In the genomic region with DNA sequence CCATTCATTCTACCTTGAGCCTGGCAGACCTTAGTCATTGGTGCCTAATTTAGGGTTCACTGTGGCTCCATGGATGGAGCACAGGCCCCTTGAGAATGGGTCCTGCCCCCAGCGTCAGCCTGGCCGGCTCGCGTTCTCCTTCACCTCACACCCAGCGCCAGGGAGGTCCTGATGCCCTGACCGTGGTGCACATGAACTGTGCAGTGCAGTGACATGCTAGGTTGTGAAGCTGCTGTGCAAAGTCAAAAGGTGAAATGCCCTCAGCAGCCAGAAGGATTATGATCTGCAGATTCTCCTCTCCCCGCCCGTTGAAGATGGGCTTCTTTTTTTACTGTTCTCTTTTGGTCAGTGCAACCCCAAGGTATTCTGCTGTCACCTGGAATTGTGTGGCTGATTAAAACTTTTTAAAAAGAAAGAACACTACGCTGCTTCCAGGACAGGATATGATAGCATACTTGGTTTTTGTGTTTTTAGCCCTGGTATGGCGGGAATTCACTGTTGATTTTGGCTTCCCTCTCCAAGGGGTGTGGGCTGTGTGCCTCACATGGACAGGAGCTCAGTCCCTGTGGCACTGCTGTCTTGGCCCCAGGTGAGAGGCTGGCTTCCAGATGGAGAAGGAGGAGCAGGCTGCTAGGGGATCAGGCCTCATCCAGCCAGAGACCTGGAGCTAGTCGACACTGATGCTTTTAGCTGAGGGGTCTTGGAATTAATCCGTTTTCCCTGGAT, we compare ENCODE assay signal across 13 cellular contexts. TPM values are rescaled to one million over a fixed set of nuclear protein-coding genes. Genes with fewer than 3 reads are reported as not detected.
A peak's percentile ranks its signal among the peaks of the same experiment; 100 is the strongest.
DNase-seq lines count a peak whose midpoint lies in the region; ATAC-seq and TF ChIP-seq lines count a peak whose summit lies in the region.
"Had no signal": no experiment of that assay in that cellular context is flagged by ENCODE, and none has a peak within 500 bp of the region (broad histone marks: within the 10 kb centered on the region; RNA-seq: fewer than 3 reads in every experiment).

No MANE protein-coding gene starts in this region.

- peak overlapping the region in 1 of 2 donors; percentile 23 for H3K27ac Mint-ChIP-seq in activated naive CD4-positive, alpha-beta T cell treated with anti-CD3 and anti-CD28 coated beads, Interleukin-2, amount 50 U/mL, for 72 hours

- H3K9ac ChIP-seq in fibroblast of lung (ENCODE audit: insufficient read depth, low read length) (no peak overlapping the region), stomach smooth muscle (ENCODE audit: low read length in 2 of 2) (no peak overlapping the region)

- H3K4me2 ChIP-seq in fibroblast of lung (ENCODE audit: extremely low read depth, insufficient read depth, low read length), result no peak overlapping the region

- H3K36me3 ChIP-seq in fibroblast of lung (ENCODE audit: control insufficient read depth, insufficient read depth, low read length) (peaks cover 5% of the 10 kb centered on the region), stomach smooth muscle (ENCODE audit: control insufficient read depth in 2 of 2, insufficient read depth in 2 of 2, low read length in 2 of 2) (peaks cover 9 to 16% of the 10 kb centered on the region in 2 donors)

- peaks cover 20% of the 10 kb centered on the region for H3K4me1 ChIP-seq in fibroblast of lung (ENCODE audit: control insufficient read depth, extremely low read depth, insufficient read depth, low read length)
- H3K4me1 ChIP-seq in stomach smooth muscle (ENCODE audit: control insufficient read depth, insufficient read depth, low read length), result peaks cover 10% of the 10 kb centered on the region

- peaks cover 4% of the 10 kb centered on the region for H3K79me2 ChIP-seq in fibroblast of lung (ENCODE audit: control insufficient read depth, insufficient read depth, low read length)

- peak; percentile 18; the same call in 2 of the 3 replicates for ATAC-seq in SK-N-SH treated with all-trans-retinoic acid at 6 μM for 48 hours
- no peak for ATAC-seq in GM19324 (IDR thresholded peaks at IDR 0.05; ENCODE audit: low FRiP score, unreplicated experiment)
- ATAC-seq in activated naive CD4-positive, alpha-beta T cell treated with anti-CD3 and anti-CD28 coated beads, Interleukin-2, amount 50 U/mL, for 72 hours, result no peak
- ATAC-seq: naive thymus-derived CD4-positive, alpha-beta T cell had no signal

- H3K9me3 ChIP-seq in fibroblast of lung (ENCODE audit: control insufficient read depth, insufficient read depth, low read depth, low read length) (no peaks in the 10 kb centered on the region), stomach smooth muscle (ENCODE audit: control insufficient read depth in 2 of 2, low read length in 2 of 2) (no peaks in the 10 kb centered on the region)

- no peak overlapping the region for H2AFZ ChIP-seq in fibroblast of lung (ENCODE audit: low read length)

- H3K4me3 ChIP-seq in fibroblast of lung (replicated peaks in 1 of 4; ENCODE audit: control extremely low read depth in 1 of 4, insufficient read depth in 1 of 4, low read depth in 3 of 4, low read length in 4 of 4) (no peak overlapping the region), stomach smooth muscle (ENCODE audit: low read length in 2 of 2) (no peak overlapping the region)

- peaks cover 7% of the 10 kb centered on the region in 2 donors for H3K36me3 Mint-ChIP-seq in activated naive CD4-positive, alpha-beta T cell treated with anti-CD3 and anti-CD28 coated beads, Interleukin-2, amount 50 U/mL, for 72 hours

- no peak overlapping the region for H3K27ac ChIP-seq in fibroblast of lung (ENCODE audit: insufficient read depth, low read length)
- H3K27ac ChIP-seq in stomach smooth muscle (ENCODE audit: low read length), result peak overlapping the region; percentile 24

- DNase-seq in Daoy (ENCODE audit: low read depth), result peak; percentile 73
- peak; percentile 8 to 78 for DNase-seq in fibroblast of lung (ENCODE audit: low read depth in 2 of 2)
- DNase-seq in NK-92 (lab: John Stamatoyannopoulos, UW; ENCODE audit: unreplicated experiment), result no peak
- no peak for DNase-seq in NCI-H187 treated with DMSO at 0.1 percent for 48 hours (lab: John Stamatoyannopoulos, UW)
- DNase-seq in activated naive CD4-positive, alpha-beta T cell treated with anti-CD3 and anti-CD28 coated beads, Interleukin-2, amount 50 U/mL, for 72 hours (ENCODE audit: low spot score in 2 of 2), result no peak
- DNase-seq: activated CD4-positive, CD25-positive, alpha-beta regulatory T cell treated with anti-CD3 and anti-CD28 coated beads, Interleukin-2, amount 50 U/mL, for 72 hours; Karpas-422; naive thymus-derived CD4-positive, alpha-beta T cell; SHP77 treated with DMSO at 0.1 percent for 48 hours; stimulated activated CD4-positive, alpha-beta T cell treated with anti-CD3 and anti-CD28 coated beads, Interleukin-15, amount 100 ng/mL, for 24 hours had no signal

- no peaks in the 10 kb centered on the region for H4K20me1 ChIP-seq in fibroblast of lung (ENCODE audit: control insufficient read depth, extremely low read depth, insufficient read depth, low read length)

- H3K27me3 ChIP-seq in fibroblast of lung (ENCODE audit: control insufficient read depth, insufficient read depth, low read length), result no peaks in the 10 kb centered on the region
- no peaks in the 10 kb centered on the region for H3K27me3 ChIP-seq in stomach smooth muscle (ENCODE audit: control insufficient read depth in 1 of 2, insufficient read depth in 2 of 2, low read length in 2 of 2)

- no peak for TF ChIP-seq CTCF in fibroblast of lung (conservative IDR thresholded peaks at IDR 0.05 in 1 of 2, IDR thresholded peaks at IDR 0.05 in 1 of 2; ENCODE audit: low read depth in 1 of 2, low read length in 2 of 2)

- no peaks in the 10 kb centered on the region for H3K9me3 Mint-ChIP-seq in activated naive CD4-positive, alpha-beta T cell treated with anti-CD3 and anti-CD28 coated beads, Interleukin-2, amount 50 U/mL, for 72 hours
- H3K9me3 Mint-ChIP-seq: naive thymus-derived CD4-positive, alpha-beta T cell had no signal

TF ChIP-seq in SK-N-SH treated with all-trans-retinoic acid at 6 μM for 48 hours, 23 proteins besides CTCF, POLR2A, EP300 and RAD21:
- no peak for TF ChIP-seq ZFP30 (CRISPR knock-in tag; IDR thresholded peaks at IDR 0.05)
- TF ChIP-seq, protein P1, sequence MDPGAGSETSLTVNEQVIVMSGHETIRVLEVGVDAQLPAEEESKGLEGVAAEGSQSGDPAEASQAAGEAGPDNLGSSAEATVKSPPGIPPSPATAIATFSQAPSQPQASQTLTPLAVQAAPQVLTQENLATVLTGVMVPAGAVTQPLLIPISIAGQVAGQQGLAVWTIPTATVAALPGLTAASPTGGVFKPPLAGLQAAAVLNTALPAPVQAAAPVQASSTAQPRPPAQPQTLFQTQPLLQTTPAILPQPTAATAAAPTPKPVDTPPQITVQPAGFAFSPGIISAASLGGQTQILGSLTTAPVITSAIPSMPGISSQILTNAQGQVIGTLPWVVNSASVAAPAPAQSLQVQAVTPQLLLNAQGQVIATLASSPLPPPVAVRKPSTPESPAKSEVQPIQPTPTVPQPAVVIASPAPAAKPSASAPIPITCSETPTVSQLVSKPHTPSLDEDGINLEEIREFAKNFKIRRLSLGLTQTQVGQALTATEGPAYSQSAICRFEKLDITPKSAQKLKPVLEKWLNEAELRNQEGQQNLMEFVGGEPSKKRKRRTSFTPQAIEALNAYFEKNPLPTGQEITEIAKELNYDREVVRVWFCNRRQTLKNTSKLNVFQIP (CRISPR knock-in tag; IDR thresholded peaks at IDR 0.05; ENCODE audit: borderline replicate concordance, low read depth), result no peak
- TF ChIP-seq BACH2 (CRISPR knock-in tag; IDR thresholded peaks at IDR 0.05; ENCODE audit: borderline replicate concordance), result no peak
- no peak for TF ChIP-seq RARB (CRISPR knock-in tag; IDR thresholded peaks at IDR 0.05)

RNA-seq across cellular contexts. Expression of gene TTC7A, which starts 24.0 kb away (rescaled TPM):
- total RNA-seq in Daoy (2014; rRNA removed; shearing (Covaris generic)), result 9.1 and 11.9 TPM in 2 replicates
- 18.5 and 27.2 TPM in 2 replicates for total RNA-seq in fibroblast of lung
- polyA plus RNA-seq in fibroblast of lung, result 11.6 and 21.1 TPM in 2 replicates
- polyA plus RNA-seq in fibroblast of lung (2012), result 13.6 and 23.2 TPM in 2 replicates
- 33.7 and 37.0 TPM in 2 replicates for polyA minus RNA-seq in fibroblast of lung (ENCODE audit: low replicate concordance)
- total RNA-seq in activated naive CD4-positive, alpha-beta T cell treated with anti-CD3 and anti-CD28 coated beads, Interleukin-2, amount 50 U/mL, for 72 hours, result 10 to 100 TPM; 32.9 to 66.6 TPM

RNA-seq across cellular contexts. Expression of gene MCFD2, which starts 49.4 kb away (rescaled TPM):
- 80.7 and 115 TPM in 2 replicates for total RNA-seq in Daoy (2014; rRNA removed; shearing (Covaris generic))
- 145 and 151 TPM in 2 replicates for total RNA-seq in fibroblast of lung
- polyA plus RNA-seq in fibroblast of lung, result 231 and 328 TPM in 2 replicates
- 131 and 161 TPM in 2 replicates for polyA plus RNA-seq in fibroblast of lung (2012)
- polyA minus RNA-seq in fibroblast of lung (ENCODE audit: low replicate concordance), result 80.1 and 106 TPM in 2 replicates
- total RNA-seq in activated naive CD4-positive, alpha-beta T cell treated with anti-CD3 and anti-CD28 coated beads, Interleukin-2, amount 50 U/mL, for 72 hours, result 10 to 100 TPM; 25.6 to 50.7 TPM

Comparison
In these comparisons a context has a peak if more than half of its experiments do, and no peak if none do; other contexts are left out.
1. DNase-seq: peak in Daoy (single experiment) and fibroblast of lung (2 of 2); none in NK-92 (single experiment), NCI-H187 treated with DMSO at 0.1 percent for 48 hours (single experiment) and activated naive CD4-positive, alpha-beta T cell treated with anti-CD3 and anti-CD28 coated beads, Interleukin-2, amount 50 U/mL, for 72 hours (0 of 2).